Comparison of ENCODE assay signal across 17 cellular contexts in the genomic region with DNA sequence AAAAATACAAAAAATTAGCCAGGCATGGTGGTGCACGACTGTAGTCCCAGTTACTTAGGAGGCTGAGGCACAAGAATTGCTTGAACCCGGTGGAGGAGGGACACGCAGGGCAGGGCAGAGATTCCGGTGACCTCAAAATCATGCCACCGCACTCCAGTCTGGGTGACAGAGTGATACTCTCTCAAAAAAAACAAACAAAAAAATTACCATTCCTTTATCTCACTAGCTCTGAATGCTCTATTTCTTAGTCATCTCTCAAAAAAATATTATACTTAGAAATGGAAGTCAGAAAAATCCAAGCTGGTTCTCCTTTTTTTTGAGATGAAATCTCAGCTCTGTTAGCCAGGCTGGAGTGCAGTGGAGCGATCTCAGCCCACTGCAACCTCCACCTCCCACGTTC. TPM values are rescaled to one million over a fixed set of nuclear protein-coding genes. Genes with fewer than 3 reads are reported as not detected.
DNase-seq lines count a peak whose midpoint lies in the region; ATAC-seq and TF ChIP-seq lines count a peak whose summit lies in the region.
"Had no signal": no experiment of that assay in that cellular context is flagged by ENCODE, and none has a peak within 500 bp of the region (broad histone marks: within the 10 kb centered on the region; RNA-seq: fewer than 3 reads in every experiment).

No MANE protein-coding gene starts in this region.

- H3K36me3 Mint-ChIP-seq in HFFc6 (ENCODE audit: low read depth) = peaks cover 26% of the 10 kb centered on the region

- H3K27me3 ChIP-seq in sigmoid colon (no peaks in the 10 kb centered on the region), vagina (no peaks in the 10 kb centered on the region)

- H3K27me3 Mint-ChIP-seq in HFFc6 (ENCODE audit: insufficient read depth) = no peaks in the 10 kb centered on the region; the same call in 1 of the 2 replicates
- H3K27me3 Mint-ChIP-seq: activated CD8-positive, alpha-beta T cell treated with anti-CD3 and anti-CD28 coated beads for 36 hours; effector memory CD8-positive, alpha-beta T cell had no signal

- H3K27ac ChIP-seq in sigmoid colon (peak overlapping the region; percentile 56 to 93 (median 87)), vagina (no peak overlapping the region)

- H3K27ac Mint-ChIP-seq in HFFc6 = peak overlapping the region; percentile 77
- H3K27ac Mint-ChIP-seq: activated CD8-positive, alpha-beta T cell treated with anti-CD3 and anti-CD28 coated beads for 36 hours; effector memory CD8-positive, alpha-beta T cell; nephron progenitor cell had no signal

- TF ChIP-seq CTCF in HFFc6 (IDR thresholded peaks at IDR 0.05) (no peak), choroid plexus epithelial cell (conservative IDR thresholded peaks at IDR 0.05; ENCODE audit: low read depth, low read length) (no peak), sigmoid colon (IDR thresholded peaks at IDR 0.05) (no peak), vagina (IDR thresholded peaks at IDR 0.05) (no peak)

- H3K4me3 ChIP-seq in choroid plexus epithelial cell (ENCODE audit: low read depth, low read length) = no peak overlapping the region
- H3K4me3 ChIP-seq in sigmoid colon = no peak overlapping the region
- no peak overlapping the region for H3K4me3 ChIP-seq in vagina
- H3K4me3 ChIP-seq: HAP-1 had no signal

- no peaks in the 10 kb centered on the region for H3K9me3 ChIP-seq in sigmoid colon
- no peaks in the 10 kb centered on the region for H3K9me3 ChIP-seq in vagina
- H3K9me3 ChIP-seq: HAP-1 had no signal

- H3K4me3 Mint-ChIP-seq in HFFc6 = peak overlapping the region; percentile 36; the same call in 1 of the 2 replicates
- H3K4me3 Mint-ChIP-seq: activated CD8-positive, alpha-beta T cell treated with anti-CD3 and anti-CD28 coated beads for 36 hours; effector memory CD8-positive, alpha-beta T cell; nephron progenitor cell had no signal

- in situ Hi-C loops in Caki2 (cut with HindIII; ENCODE audit: low pct_unique_long_range_greater_than_20kb, low sequenced_read_pairs) = no loop called here

- H3K9me3 Mint-ChIP-seq in HFFc6 = no peaks in the 10 kb centered on the region
- H3K9me3 Mint-ChIP-seq: activated CD8-positive, alpha-beta T cell treated with anti-CD3 and anti-CD28 coated beads for 36 hours; effector memory CD8-positive, alpha-beta T cell had no signal

- WGBS in sigmoid colon, 2 donors = 93 to 97% methylated on average over 7 of the region's 7 CpGs

- no peak for ATAC-seq in HG02852 (IDR thresholded peaks at IDR 0.05; ENCODE audit: unreplicated experiment)
- ATAC-seq: activated CD8-positive, alpha-beta T cell treated with anti-CD3 and anti-CD28 coated beads for 36 hours; effector memory CD8-positive, alpha-beta T cell had no signal

- DNase-seq in Caki2 (ENCODE audit: low read depth) = peak; percentile 59
- no peak for DNase-seq in HFFc6
- DNase-seq in choroid plexus epithelial cell (ENCODE audit: low read depth) = peak; percentile 31
- no peak for DNase-seq in sigmoid colon
- DNase-seq in T-helper 2 cell = no peak
- no peak for DNase-seq in vagina (ENCODE audit: extremely low spot score in 2 of 2)
- no peak for DNase-seq in NCI-H82 treated with DMSO at 0.1 percent for 48 hours (lab: John Stamatoyannopoulos, UW; ENCODE audit: unreplicated experiment)
- DNase-seq: activated CD8-positive, alpha-beta T cell treated with anti-CD3 and anti-CD28 coated beads for 36 hours; DMS79 treated with DMSO at 0.1 percent for 48 hours; effector memory CD8-positive, alpha-beta T cell; foreskin fibroblast; mammary epithelial cell; NCI-H1105 treated with DMSO at 0.1 percent for 48 hours; nephron progenitor cell; stimulated activated naive CD4-positive, alpha-beta T cell had no signal

- H3K36me3 ChIP-seq in sigmoid colon (no peaks in the 10 kb centered on the region), vagina (no peaks in the 10 kb centered on the region)
- H3K36me3 ChIP-seq: HAP-1 had no signal

- intact Hi-C loops in sigmoid colon (cut with DNase I) = no loop called here
- intact Hi-C loops in vagina (cut with DNase I) = no loop called here

- TF ChIP-seq POLR2A in sigmoid colon (IDR thresholded peaks at IDR 0.05) (no peak), vagina (IDR thresholded peaks at IDR 0.05) (no peak)

- peaks cover 80% of the 10 kb centered on the region for H3K4me1 Mint-ChIP-seq in HFFc6 (ENCODE audit: low read depth)

- H3K4me1 ChIP-seq in sigmoid colon (peaks cover 0 to 90% (median 85%) of the 10 kb centered on the region in 4 donors), vagina (peaks cover 84% of the 10 kb centered on the region)

- no peak for TF ChIP-seq EP300 in sigmoid colon (IDR thresholded peaks at IDR 0.05)

RNA-seq across cellular contexts. Expression of gene SPOP, which starts 40.8 kb away (rescaled TPM):
- total RNA-seq in Caki2 (2014; rRNA removed; shearing (Covaris generic); ENCODE audit: low replicate concordance) = 36.7 and 68.6 TPM in 2 replicates
- 10 to 100 TPM; 53.2 to 60.6 (median 55.6) TPM for total RNA-seq in HFFc6 (2021; fragmentation: NEBNext Ultra II Directional; extraction: Animal tissue kit (Norgen Biotek cat#: 25700))
- total RNA-seq in sigmoid colon (100 to 1,000 TPM; 226 to 332 (median 280) TPM), vagina (87.2 TPM)
- 10 to 100 TPM; 33.0 to 38.9 (median 35.6) TPM for polyA plus RNA-seq in sigmoid colon

Comparison
In these comparisons a context has a peak if more than half of its experiments do, and no peak if none do; other contexts are left out.
1. DNase-seq: peak in Caki2 (single experiment) and choroid plexus epithelial cell (single experiment); none in HFFc6 (single experiment), sigmoid colon (single experiment), T-helper 2 cell (0 of 5), vagina (0 of 2) and NCI-H82 treated with DMSO at 0.1 percent for 48 hours (single experiment).